32 cellular contexts compared by ENCODE assay signal in the genomic region with DNA sequence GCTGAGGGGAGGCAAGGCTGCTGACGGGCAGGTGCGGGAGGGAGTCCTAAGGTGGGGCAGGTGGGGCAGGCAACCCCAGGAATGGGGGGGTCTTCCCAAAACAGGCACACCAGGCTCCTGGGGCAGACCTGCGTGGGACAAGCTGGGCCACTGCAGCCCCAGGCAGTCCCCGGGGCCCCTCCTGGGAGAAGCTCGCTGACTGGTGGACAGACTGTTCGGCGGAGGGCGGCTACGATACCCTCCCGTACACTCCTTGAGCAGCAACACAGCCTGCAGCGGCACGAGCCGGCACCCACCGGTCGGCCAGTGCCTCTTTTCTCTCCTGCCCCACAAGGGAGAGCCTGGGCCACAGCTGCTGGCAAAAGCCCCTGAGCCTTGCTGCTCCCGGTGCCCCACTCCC.
"Had no signal": no experiment of that assay in that cellular context is flagged by ENCODE, and none has a peak within 500 bp of the region (broad histone marks: within the 10 kb centered on the region; RNA-seq: fewer than 3 reads in every experiment).

No MANE protein-coding gene starts in this region.

- H3K4me1 ChIP-seq: body of pancreas, breast epithelium had no signal

- H3K4me3 ChIP-seq: body of pancreas, breast epithelium had no signal

- DNase-seq: activated B cell treated with CpG ODN at 0.5 μM for 24 hours; activated CD4-positive, alpha-beta memory T cell treated with anti-CD3 and anti-CD28 coated beads, Interleukin-2, amount 10 ng/mL, durations not matched to agents 7 days and 5 days; activated CD4-positive, alpha-beta T cell treated with anti-CD3 and anti-CD28 coated beads for 4 hours; activated CD4-positive, CD25-positive, alpha-beta regulatory T cell treated with anti-CD3 and anti-CD28 coated beads, Interleukin-2, amount 50 U/mL, for 72 hours; activated CD8-positive, alpha-beta memory T cell treated with anti-CD3 and anti-CD28 coated beads for 24 hours; activated CD8-positive, alpha-beta memory T cell treated with anti-CD3 and anti-CD28 coated beads, Interleukin-2, amount 10 ng/mL, durations not matched to agents 7 days and 5 days; activated CD8-positive, alpha-beta memory T cell treated with anti-CD3 and anti-CD28 coated beads, Interleukin-2, amount 50 U/mL, for 48 hours; activated effector memory CD4-positive, alpha-beta T cell treated with anti-CD3 and anti-CD28 coated beads, Interleukin-2, amount 50 U/mL, for 16 hours; activated naive CD4-positive, alpha-beta T cell; activated naive CD8-positive, alpha-beta T cell treated with anti-CD3 and anti-CD28 coated beads for 36 hours; activated T-cell treated with anti-CD3 and anti-CD28 coated beads, Interleukin-2, amount 50 U/mL, for 48 hours; body of pancreas; IMR-90; Karpas-422; KBM-7; MM.1S; MV-4-11; NCI-H1092; NCI-H1436 treated with DMSO at 0.1 percent for 48 hours; NCI-H1694 treated with DMSO at 0.1 percent for 48 hours; NCI-H2029; NCI-H345; NCI-H524 treated with DMSO at 0.1 percent for 48 hours; SIG-M5; SW 1271; T-helper 1 cell; T-helper 2 cell; T-helper 9 cell had no signal

- ATAC-seq: activated CD8-positive, alpha-beta memory T cell treated with anti-CD3 and anti-CD28 coated beads, Interleukin-2, amount 10 ng/mL, durations not matched to agents 7 days and 5 days; activated T-helper 17 cell treated with anti-CD3 and anti-CD28 coated beads, Interleukin-2, amount 50 U/mL, for 72 hours; body of pancreas; Panc1 had no signal

- H3K9me3 ChIP-seq: body of pancreas, breast epithelium had no signal

- H3K4me3 Mint-ChIP-seq: activated B cell treated with CpG ODN at 0.5 μM for 24 hours; activated CD4-positive, alpha-beta memory T cell treated with anti-CD3 and anti-CD28 coated beads, Interleukin-2, amount 10 ng/mL, durations not matched to agents 7 days and 5 days; activated CD8-positive, alpha-beta memory T cell treated with anti-CD3 and anti-CD28 coated beads, Interleukin-2, amount 10 ng/mL, durations not matched to agents 7 days and 5 days; activated naive CD8-positive, alpha-beta T cell treated with anti-CD3 and anti-CD28 coated beads for 36 hours; activated T-helper 17 cell treated with anti-CD3 and anti-CD28 coated beads, Interleukin-2, amount 50 U/mL, for 72 hours had no signal

- H3K27ac ChIP-seq: body of pancreas, breast epithelium, VCaP had no signal

- H3K27me3 ChIP-seq: body of pancreas, breast epithelium had no signal

- H3K27me3 Mint-ChIP-seq: activated B cell treated with CpG ODN at 0.5 μM for 24 hours; activated CD4-positive, alpha-beta memory T cell treated with anti-CD3 and anti-CD28 coated beads, Interleukin-2, amount 10 ng/mL, durations not matched to agents 7 days and 5 days; activated CD8-positive, alpha-beta memory T cell treated with anti-CD3 and anti-CD28 coated beads, Interleukin-2, amount 10 ng/mL, durations not matched to agents 7 days and 5 days; activated naive CD8-positive, alpha-beta T cell treated with anti-CD3 and anti-CD28 coated beads for 36 hours; activated T-helper 17 cell treated with anti-CD3 and anti-CD28 coated beads, Interleukin-2, amount 50 U/mL, for 72 hours had no signal

- H3K9me3 Mint-ChIP-seq: activated B cell treated with CpG ODN at 0.5 μM for 24 hours; activated CD4-positive, alpha-beta memory T cell treated with anti-CD3 and anti-CD28 coated beads, Interleukin-2, amount 10 ng/mL, durations not matched to agents 7 days and 5 days; activated naive CD8-positive, alpha-beta T cell treated with anti-CD3 and anti-CD28 coated beads for 36 hours; activated T-helper 17 cell treated with anti-CD3 and anti-CD28 coated beads, Interleukin-2, amount 50 U/mL, for 72 hours had no signal

- H3K4me1 Mint-ChIP-seq: activated CD4-positive, alpha-beta memory T cell treated with anti-CD3 and anti-CD28 coated beads, Interleukin-2, amount 10 ng/mL, durations not matched to agents 7 days and 5 days; activated CD8-positive, alpha-beta memory T cell treated with anti-CD3 and anti-CD28 coated beads, Interleukin-2, amount 10 ng/mL, durations not matched to agents 7 days and 5 days; activated naive CD8-positive, alpha-beta T cell treated with anti-CD3 and anti-CD28 coated beads for 36 hours; activated T-helper 17 cell treated with anti-CD3 and anti-CD28 coated beads, Interleukin-2, amount 50 U/mL, for 72 hours had no signal

- H3K27ac Mint-ChIP-seq: activated B cell treated with CpG ODN at 0.5 μM for 24 hours; activated CD4-positive, alpha-beta memory T cell treated with anti-CD3 and anti-CD28 coated beads, Interleukin-2, amount 10 ng/mL, durations not matched to agents 7 days and 5 days; activated CD8-positive, alpha-beta memory T cell treated with anti-CD3 and anti-CD28 coated beads, Interleukin-2, amount 10 ng/mL, durations not matched to agents 7 days and 5 days; activated naive CD8-positive, alpha-beta T cell treated with anti-CD3 and anti-CD28 coated beads for 36 hours; activated T-helper 17 cell treated with anti-CD3 and anti-CD28 coated beads, Interleukin-2, amount 50 U/mL, for 72 hours had no signal
